ENCODE assay signal across 8 cellular contexts in genomic region chr4:108466936-108467902, GRCh38.
A peak's percentile ranks its signal among the peaks of the same experiment; 100 is the strongest.
DNase-seq lines count a peak whose midpoint lies in the region; ATAC-seq, FAIRE-seq and TF ChIP-seq lines count a peak whose summit lies in the region.

No MANE protein-coding gene starts in this region.

- POLR2A ChIA-PET in HepG2 (lab: Yijun Ruan, JAX) = no interaction called here

- peak; percentile 98 for ATAC-seq in HG02610 (IDR thresholded peaks at IDR 0.05; ENCODE audit: unreplicated experiment)
- no peak for ATAC-seq in HepG2

- H3K4me3 ChIP-seq in spleen (no peak overlapping the region), HepG2 (replicated peaks in 1 of 3; ENCODE audit: insufficient read depth in 1 of 3, low read depth in 2 of 3, low read length in 3 of 3) (no peak overlapping the region)

- H3K36me3 ChIP-seq in spleen = no peaks in the 10 kb centered on the region
- no peaks in the 10 kb centered on the region for H3K36me3 ChIP-seq in HepG2 (replicated peaks in 1 of 2; ENCODE audit: control insufficient read depth in 1 of 2, insufficient read depth in 2 of 2, low read length in 2 of 2)

- peaks cover 27% of the 10 kb centered on the region for H3K4me1 Mint-ChIP-seq in activated CD4-positive, alpha-beta T cell treated with anti-CD3 and anti-CD28 coated beads, Interleukin-2, amount 10 ng/mL, durations not matched to agents 24 days and 14 days

- no peaks in the 10 kb centered on the region for H3K27me3 Mint-ChIP-seq in activated CD4-positive, alpha-beta T cell treated with anti-CD3 and anti-CD28 coated beads, Interleukin-2, amount 10 ng/mL, durations not matched to agents 24 days and 14 days

- no TSS peak for BruUV-seq in HepG2 (replicated peaks; lab: Mats Ljungman, UMichigan)

- H3K9me3 Mint-ChIP-seq in activated CD4-positive, alpha-beta T cell treated with anti-CD3 and anti-CD28 coated beads, Interleukin-2, amount 10 ng/mL, durations not matched to agents 24 days and 14 days = no peaks in the 10 kb centered on the region

- no peak overlapping the region for H3K4me2 ChIP-seq in HepG2 (ENCODE audit: low read depth, low read length)

- peak; percentile 83 for DNase-seq in activated CD4-positive, alpha-beta T cell treated with anti-CD3 and anti-CD28 coated beads, Interleukin-2, amount 10 ng/mL, durations not matched to agents 24 days and 14 days
- DNase-seq in activated CD4-positive, alpha-beta T cell treated with anti-CD3 and anti-CD28 coated beads, Interleukin-2, amount 50 U/mL, for 4 hours = no peak
- DNase-seq in NCI-H226 = peak; percentile 62
- peak; percentile 22 for DNase-seq in epidermal melanocyte (ENCODE audit: insufficient read length, low spot score)
- DNase-seq in anterior cingulate cortex (lab: John Stamatoyannopoulos, UW) = no peak
- DNase-seq in spleen = no peak
- no peak for DNase-seq in HepG2 (ENCODE audit: low spot score)

- H3K9me3 ChIP-seq in spleen (no peaks in the 10 kb centered on the region), HepG2 (ENCODE audit: low read length) (no peaks in the 10 kb centered on the region)

- no peak overlapping the region for H2AFZ ChIP-seq in HepG2 (ENCODE audit: low read length)

- TF ChIP-seq RAD21 in HepG2 (CRISPR knock-in tag; IDR thresholded peaks at IDR 0.05) = no peak

- 63 to 71% (median 70%) methylated on average over 7 of the region's 7 CpGs for WGBS in spleen, 5 donors
- 37% methylated on average over 7 of the region's 7 CpGs for WGBS in HepG2 (ENCODE audit: low lambda C conversion rate)

- FAIRE-seq in HepG2 (lab: Jason Lieb, UNC) = no peak

- H3K4me1 ChIP-seq in spleen (no peaks in the 10 kb centered on the region), HepG2 (ENCODE audit: insufficient read depth, low read length) (no peaks in the 10 kb centered on the region)

- TF ChIP-seq EP300 in HepG2 (IDR thresholded peaks at IDR 0.05; ENCODE audit: low read depth in 2 of 2, low read length in 2 of 2) (no peak), HepG2 (CRISPR knock-in tag; IDR thresholded peaks at IDR 0.05; ENCODE audit: borderline replicate concordance) (no peak)

- H3K9ac ChIP-seq in HepG2 (ENCODE audit: insufficient read depth, low read depth, low read length) = no peak overlapping the region

- H3K4me3 Mint-ChIP-seq in activated CD4-positive, alpha-beta T cell treated with anti-CD3 and anti-CD28 coated beads, Interleukin-2, amount 10 ng/mL, durations not matched to agents 24 days and 14 days = peak overlapping the region; percentile 64

- TF ChIP-seq CTCF in spleen (IDR thresholded peaks at IDR 0.05 in 8 of 11, conservative IDR thresholded peaks at IDR 0.05 in 3 of 11) = no peak
- no peak for TF ChIP-seq CTCF in HepG2 (CRISPR knock-in tag; IDR thresholded peaks at IDR 0.05)

- intact Hi-C loops in activated CD4-positive, alpha-beta T cell treated with anti-CD3 and anti-CD28 coated beads, Interleukin-2, amount 10 ng/mL, durations not matched to agents 24 days and 14 days (cut with micrococcal nuclease) = loop anchor here (2.0 to 5.0 kb wide), 2 partner anchors 18 to 35 kb away; no protein-coding TSS in a partner anchor
- intact Hi-C loops in spleen (cut with DNase I; ENCODE audit: low total_unique reads) = no loop called here
- intact Hi-C loops in HepG2 (cut with micrococcal nuclease; ENCODE audit: unreplicated experiment) = no loop called here

- TF ChIP-seq POLR2A in spleen (IDR thresholded peaks at IDR 0.05) (no peak), HepG2 (IDR thresholded peaks at IDR 0.05; ENCODE audit: insufficient read depth in 1 of 2, low read depth in 2 of 2, low read length in 2 of 2) (no peak)

- H3K27me3 ChIP-seq in spleen (replicated peaks in 1 of 7) = no peaks in the 10 kb centered on the region
- H3K27me3 ChIP-seq in HepG2 (ENCODE audit: control insufficient read depth in 1 of 2, insufficient read depth in 2 of 2, low read length in 2 of 2) = peaks cover 0 to 1% of the 10 kb centered on the region in 2 experiments; a peak in 1 of 5 replicates

- CTCF ChIA-PET in HepG2 (lab: Yijun Ruan, JAX; ENCODE audit: low intra/inter-chr PET ratio, low total read pairs) = no interaction called here

- H3K27ac ChIP-seq in spleen (peak overlapping the region in 1 of 8 donors; percentile 21), HepG2 (ENCODE audit: extremely low read length, insufficient read depth, low read length) (no peak overlapping the region)

- peak overlapping the region; percentile 88 for H3K27ac Mint-ChIP-seq in activated CD4-positive, alpha-beta T cell treated with anti-CD3 and anti-CD28 coated beads, Interleukin-2, amount 10 ng/mL, durations not matched to agents 24 days and 14 days

- H3K36me3 Mint-ChIP-seq in activated CD4-positive, alpha-beta T cell treated with anti-CD3 and anti-CD28 coated beads, Interleukin-2, amount 10 ng/mL, durations not matched to agents 24 days and 14 days (ENCODE audit: low read depth) = peaks cover 2% of the 10 kb centered on the region

- no peaks in the 10 kb centered on the region for H3K79me2 ChIP-seq in HepG2 (ENCODE audit: insufficient read depth, low read length)

- no peaks in the 10 kb centered on the region for H4K20me1 ChIP-seq in HepG2 (ENCODE audit: insufficient read depth, low read length)

- in situ Hi-C loops in HepG2 (cut with HindIII; ENCODE audit: extremely low pct_ligation_motif_present, low pct_unique_long_range_greater_than_20kb) = no loop called here

TF ChIP-seq in HepG2, 621 proteins besides CTCF, POLR2A, EP300 and RAD21 (continues in another document):
- no peak for TF ChIP-seq ZNF180 (CRISPR knock-in tag; IDR thresholded peaks at IDR 0.05; ENCODE audit: borderline replicate concordance, low read depth)
- no peak for TF ChIP-seq SALL1 (CRISPR knock-in tag; IDR thresholded peaks at IDR 0.05)
- no peak for TF ChIP-seq FOXM1 (CRISPR knock-in tag; IDR thresholded peaks at IDR 0.05)
- TF ChIP-seq, protein P1, sequence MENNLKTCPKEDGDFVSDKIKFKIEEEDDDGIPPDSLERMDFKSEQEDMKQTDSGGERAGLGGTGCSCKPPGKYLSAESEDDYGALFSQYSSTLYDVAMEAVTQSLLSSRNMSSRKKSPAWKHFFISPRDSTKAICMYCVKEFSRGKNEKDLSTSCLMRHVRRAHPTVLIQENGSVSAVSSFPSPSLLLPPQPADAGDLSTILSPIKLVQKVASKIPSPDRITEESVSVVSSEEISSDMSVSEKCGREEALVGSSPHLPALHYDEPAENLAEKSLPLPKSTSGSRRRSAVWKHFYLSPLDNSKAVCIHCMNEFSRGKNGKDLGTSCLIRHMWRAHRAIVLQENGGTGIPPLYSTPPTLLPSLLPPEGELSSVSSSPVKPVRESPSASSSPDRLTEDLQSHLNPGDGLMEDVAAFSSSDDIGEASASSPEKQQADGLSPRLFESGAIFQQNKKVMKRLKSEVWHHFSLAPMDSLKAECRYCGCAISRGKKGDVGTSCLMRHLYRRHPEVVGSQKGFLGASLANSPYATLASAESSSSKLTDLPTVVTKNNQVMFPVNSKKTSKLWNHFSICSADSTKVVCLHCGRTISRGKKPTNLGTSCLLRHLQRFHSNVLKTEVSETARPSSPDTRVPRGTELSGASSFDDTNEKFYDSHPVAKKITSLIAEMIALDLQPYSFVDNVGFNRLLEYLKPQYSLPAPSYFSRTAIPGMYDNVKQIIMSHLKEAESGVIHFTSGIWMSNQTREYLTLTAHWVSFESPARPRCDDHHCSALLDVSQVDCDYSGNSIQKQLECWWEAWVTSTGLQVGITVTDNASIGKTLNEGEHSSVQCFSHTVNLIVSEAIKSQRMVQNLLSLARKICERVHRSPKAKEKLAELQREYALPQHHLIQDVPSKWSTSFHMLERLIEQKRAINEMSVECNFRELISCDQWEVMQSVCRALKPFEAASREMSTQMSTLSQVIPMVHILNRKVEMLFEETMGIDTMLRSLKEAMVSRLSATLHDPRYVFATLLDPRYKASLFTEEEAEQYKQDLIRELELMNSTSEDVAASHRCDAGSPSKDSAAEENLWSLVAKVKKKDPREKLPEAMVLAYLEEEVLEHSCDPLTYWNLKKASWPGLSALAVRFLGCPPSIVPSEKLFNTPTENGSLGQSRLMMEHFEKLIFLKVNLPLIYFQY (CRISPR knock-in tag; IDR thresholded peaks at IDR 0.05; ENCODE audit: borderline replicate concordance) = no peak
- no peak for TF ChIP-seq ZNF740 (CRISPR knock-in tag; IDR thresholded peaks at IDR 0.05)
- TF ChIP-seq ZNF780A (CRISPR knock-in tag; IDR thresholded peaks at IDR 0.05) = no peak
- no peak for TF ChIP-seq ZNF292 (CRISPR knock-in tag; IDR thresholded peaks at IDR 0.05; ENCODE audit: borderline replicate concordance, low read depth)
- no peak for TF ChIP-seq FOXC1 (CRISPR knock-in tag; IDR thresholded peaks at IDR 0.05; ENCODE audit: borderline replicate concordance)
- TF ChIP-seq TBL1XR1 (IDR thresholded peaks at IDR 0.05; ENCODE audit: borderline replicate concordance, low read length, partially characterized antibody) = no peak
- TF ChIP-seq, protein P2, sequence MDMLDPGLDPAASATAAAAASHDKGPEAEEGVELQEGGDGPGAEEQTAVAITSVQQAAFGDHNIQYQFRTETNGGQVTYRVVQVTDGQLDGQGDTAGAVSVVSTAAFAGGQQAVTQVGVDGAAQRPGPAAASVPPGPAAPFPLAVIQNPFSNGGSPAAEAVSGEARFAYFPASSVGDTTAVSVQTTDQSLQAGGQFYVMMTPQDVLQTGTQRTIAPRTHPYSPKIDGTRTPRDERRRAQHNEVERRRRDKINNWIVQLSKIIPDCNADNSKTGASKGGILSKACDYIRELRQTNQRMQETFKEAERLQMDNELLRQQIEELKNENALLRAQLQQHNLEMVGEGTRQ (IDR thresholded peaks at IDR 0.05; ENCODE audit: low read depth, low read length) = no peak
- TF ChIP-seq, protein P2 (CRISPR knock-in tag; IDR thresholded peaks at IDR 0.05; ENCODE audit: borderline replicate concordance) = no peak

Comparison
In these comparisons a context has a peak if more than half of its experiments do, and no peak if none do; other contexts are left out.
1. DNase-seq: peak in activated CD4-positive, alpha-beta T cell treated with anti-CD3 and anti-CD28 coated beads, Interleukin-2, amount 10 ng/mL, durations not matched to agents 24 days and 14 days (single experiment), NCI-H226 (single experiment) and epidermal melanocyte (single experiment); none in activated CD4-positive, alpha-beta T cell treated with anti-CD3 and anti-CD28 coated beads, Interleukin-2, amount 50 U/mL, for 4 hours (0 of 2), anterior cingulate cortex (0 of 58), spleen (single experiment) and HepG2 (single experiment).